ENCODE assay signal across 8 cellular contexts in the genomic region with DNA sequence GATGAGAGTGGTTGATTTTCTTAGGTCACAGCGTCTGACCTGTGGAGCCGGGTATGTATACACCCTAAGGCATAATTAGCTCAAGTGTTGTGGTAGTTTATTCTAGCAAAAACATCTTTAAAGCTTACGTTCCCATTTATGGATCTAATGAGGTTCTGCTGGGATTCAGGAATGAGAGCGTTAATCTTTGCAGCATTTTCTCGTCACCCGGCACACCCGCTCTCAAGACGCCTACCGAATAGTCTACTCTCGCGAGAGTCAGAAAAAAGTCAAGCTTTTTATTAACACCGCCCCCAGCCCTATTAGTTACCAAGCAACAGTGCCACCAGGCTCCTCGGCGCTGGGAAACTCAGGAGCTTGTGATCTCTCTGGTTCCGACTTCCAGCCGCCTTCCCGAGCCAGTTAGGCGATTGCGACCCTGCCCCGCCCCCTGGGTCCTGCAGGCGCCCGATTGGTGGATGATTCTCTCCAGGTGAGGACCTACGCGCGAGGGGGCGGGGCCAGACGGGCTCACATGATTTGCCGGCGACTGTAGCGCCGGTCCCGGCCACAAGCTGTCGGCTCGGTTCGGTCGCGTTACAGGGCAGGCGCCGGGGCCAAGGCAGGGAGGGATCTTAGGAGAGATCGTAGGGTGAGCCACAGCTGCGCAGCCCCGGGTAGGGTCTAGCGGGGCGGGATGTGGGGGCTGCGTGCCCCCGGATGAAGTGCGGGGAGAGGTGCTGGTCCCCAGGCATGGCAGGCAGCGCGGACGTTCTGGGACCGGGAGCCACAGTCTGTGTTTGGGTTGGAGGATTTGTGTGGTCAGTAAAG. TPM values are rescaled to one million over a fixed set of nuclear protein-coding genes. Genes with fewer than 3 reads are reported as not detected.
A peak's percentile ranks its signal among the peaks of the same experiment; 100 is the strongest.
DNase-seq lines count a peak whose midpoint lies in the region; ATAC-seq and TF ChIP-seq lines count a peak whose summit lies in the region.

A gene (plus strand): TSS at position 540 of the 810 bp plus-strand sequence. CDS start 1,443 bp downstream, outside the sequence.

- H2AK5ac ChIP-seq in IMR-90 (ENCODE audit: low read depth, low read length), result no peak within 1 kb of the TSS

- peak within 1 kb of the TSS; percentile 67 for H3K23ac ChIP-seq in IMR-90 (ENCODE audit: low read depth, low read length)

- no peak within 1 kb of the TSS for H3K56ac ChIP-seq in IMR-90 (ENCODE audit: extremely low read depth, insufficient read depth, low read length)

- H3K36me3 ChIP-seq in IMR-90 (ENCODE audit: control insufficient read depth, insufficient read depth, low read length) (peaks cover 7% of the 10 kb centered on the region), mucosa of descending colon (ENCODE audit: low read depth) (no peaks in the 10 kb centered on the region)

- peak within 1 kb of the TSS; percentile 7 to 84; a peak in 3 of 4 replicates for H4K8ac ChIP-seq in IMR-90 (ENCODE audit: low read depth in 2 of 2, low read length in 2 of 2)

- H3K18ac ChIP-seq in IMR-90 (ENCODE audit: low read depth, low read length), result no peak within 1 kb of the TSS

- H3K4me1 ChIP-seq in IMR-90 (ENCODE audit: control insufficient read depth, insufficient read depth, low read length) (peaks cover 4% of the 10 kb centered on the region; the same call in 1 of the 2 replicates), mucosa of descending colon (ENCODE audit: low read depth) (peaks cover 34% of the 10 kb centered on the region)

- DNase-seq in DMS 273 (lab: John Stamatoyannopoulos, UW; ENCODE audit: unreplicated experiment) (peak; percentile 99), IMR-90 (peak; percentile 87), OCI-M2 (lab: John Stamatoyannopoulos, UW; ENCODE audit: unreplicated experiment) (peak; percentile 84), erythroblast (lab: John Stamatoyannopoulos, UW) (peak; percentile 96 to 97), mucosa of descending colon (peak; percentile 99 to 100 (median 99))
- peak; percentile 96 for DNase-seq in activated T-cell treated with anti-CD3 and anti-CD28 coated beads, Interleukin-2, amount 50 U/mL, for 48 hours
- DNase-seq in stimulated activated CD8-positive, alpha-beta memory T cell treated with anti-CD3 and anti-CD28 coated beads, Interleukin-2, amount 100 ng/mL, for 48 hours (ENCODE audit: low read depth in 2 of 2), result peak; percentile 91 to 94

- peak within 1 kb of the TSS; percentile 6 for H4K5ac ChIP-seq in IMR-90 (ENCODE audit: low read depth, low read length)

- intact Hi-C loops in IMR-90 (cut with micrococcal nuclease), result no loop called here
- intact Hi-C loops in mucosa of descending colon (cut with DNase I, micrococcal nuclease), result no loop called here

- H2BK120ac ChIP-seq in IMR-90 (ENCODE audit: low read depth, low read length), result peak within 1 kb of the TSS; percentile 35; the same call in 1 of the 2 replicates

- peak within 1 kb of the TSS; percentile 54 for H3K4ac ChIP-seq in IMR-90 (ENCODE audit: low read depth, low read length)

- peaks cover 9 to 26% of the 10 kb centered on the region in 2 experiments for H3K79me1 ChIP-seq in IMR-90 (ENCODE audit: low read depth in 1 of 2, low read length in 2 of 2)

- peak within 1 kb of the TSS; percentile 26; the same call in 1 of the 2 replicates for H4K91ac ChIP-seq in IMR-90 (ENCODE audit: insufficient read depth, low read depth, low read length)

- H3K4me3 ChIP-seq in IMR-90 (ENCODE audit: insufficient read depth, low read depth, low read length) (peak within 1 kb of the TSS; percentile 37), mucosa of descending colon (peak within 1 kb of the TSS; percentile 47)

- peak within 1 kb of the TSS; percentile 37 for H3K9ac ChIP-seq in IMR-90 (ENCODE audit: low read depth, low read length)

- peak within 1 kb of the TSS; percentile 2; the same call in 1 of the 3 replicates for H2BK15ac ChIP-seq in IMR-90 (ENCODE audit: low read depth, low read length)

- dilution Hi-C loops in IMR-90 (cut with HindIII; ENCODE audit: low sequenced_read_pairs, unreplicated experiment), result no loop called here

- peak within 1 kb of the TSS; percentile 91 for H2AFZ ChIP-seq in IMR-90 (replicated peaks; ENCODE audit: low read length, poor library complexity)

- peak within 1 kb of the TSS; percentile 61 for H2BK20ac ChIP-seq in IMR-90 (ENCODE audit: low read depth, low read length)

- peaks cover 7% of the 10 kb centered on the region for H3K9me1 ChIP-seq in IMR-90 (ENCODE audit: insufficient read depth, low read length)

- peak within 1 kb of the TSS; percentile 82 for H3K14ac ChIP-seq in IMR-90 (replicated peaks; ENCODE audit: low read depth, low read length)

- BruUV-seq in IMR-90 (replicated peaks; lab: Mats Ljungman, UMichigan), result no TSS peak

- CTCF ChIA-PET in IMR-90 (lab: Yijun Ruan, JAX), result interaction anchor here (0.6 to 1.4 kb wide), 5 partner anchors 8 to 315 kb away, joined by 3 to 6 read pairs (median 4); no protein-coding TSS in a partner anchor

- H3K27me3 ChIP-seq in IMR-90 (ENCODE audit: control insufficient read depth, insufficient read depth, low read length), result peaks cover 7% of the 10 kb centered on the region

- WGBS in IMR-90 (ENCODE audit: extremely low coverage in 2 of 2, insufficient read length in 1 of 2), 2 experiments, result no CpG with 5 or more reads among the region's 51 CpGs

- no peak within 1 kb of the TSS for H2BK5ac ChIP-seq in IMR-90 (ENCODE audit: low read depth, low read length, poor library complexity, severe bottlenecking)

- TF ChIP-seq CTCF in IMR-90 (conservative IDR thresholded peaks at IDR 0.05; ENCODE audit: low read depth, low read length), result 0 out of 2 replicates have a peak, but pooled peaks have one; percentile 7
- no peak for TF ChIP-seq CTCF in mucosa of descending colon (IDR thresholded peaks at IDR 0.05)

- no peak within 1 kb of the TSS; the same call in 1 of the 2 replicates for H3K27ac ChIP-seq in IMR-90 (ENCODE audit: insufficient read depth, low read length)

- no peak for TF ChIP-seq RAD21 in IMR-90 (IDR thresholded peaks at IDR 0.05; ENCODE audit: low read length)

- POLR2A ChIA-PET in IMR-90 (lab: Charles Lee; ENCODE audit: unreplicated experiment), result interaction anchor here (1.1 kb wide), 1 partner anchor 13 kb away, joined by 3 read pairs; no protein-coding TSS in a partner anchor

- peak; percentile 77 for ATAC-seq in GM21515 (IDR thresholded peaks at IDR 0.05; ENCODE audit: unreplicated experiment)
- peak; percentile 76 for ATAC-seq in IMR-90 (ENCODE audit: low read depth)
- ATAC-seq in mucosa of descending colon, result peak; percentile 88

- H4K20me1 ChIP-seq in IMR-90 (ENCODE audit: insufficient read depth, low read length), result peaks cover 10% of the 10 kb centered on the region; the same call in 1 of the 2 replicates

- H3K9me3 ChIP-seq in IMR-90 (ENCODE audit: control insufficient read depth, insufficient read depth, low read length) (no peaks in the 10 kb centered on the region), mucosa of descending colon (no peaks in the 10 kb centered on the region)

- H3K4me2 ChIP-seq in IMR-90 (ENCODE audit: low read depth, low read length), result peak within 1 kb of the TSS; percentile 68

- TF ChIP-seq POLR2A in IMR-90 (IDR thresholded peaks at IDR 0.05; ENCODE audit: low read depth, low read length) (peak; percentile 43; the same call in 1 of the 2 replicates), erythroblast (IDR thresholded peaks at IDR 0.05; ENCODE audit: low read length) (peak; percentile 92)

- in situ Hi-C loops in IMR-90 (cut with MboI; ENCODE audit: low sequenced_read_pairs), result no loop called here

- peak within 1 kb of the TSS; percentile 58 for H2AK9ac ChIP-seq in IMR-90 (replicated peaks; ENCODE audit: low read depth, low read length, poor library complexity)

TF ChIP-seq in IMR-90, 13 proteins besides CTCF, POLR2A, EP300 and RAD21:
- TF ChIP-seq BHLHE40 (IDR thresholded peaks at IDR 0.05; ENCODE audit: low read depth, low read length) (peak; percentile 48; the same call in 1 of the 2 replicates), MXI1 (IDR thresholded peaks at IDR 0.05; ENCODE audit: borderline replicate concordance, low read depth, low read length) (0 out of 2 replicates have a peak, but pooled peaks have one; percentile 43), NFE2L2 (IDR thresholded peaks at IDR 0.05; ENCODE audit: low read depth, low read length) (no peak), RFX5 (IDR thresholded peaks at IDR 0.05; ENCODE audit: low read depth, low read length) (no peak)
- TF ChIP-seq, protein P1, sequence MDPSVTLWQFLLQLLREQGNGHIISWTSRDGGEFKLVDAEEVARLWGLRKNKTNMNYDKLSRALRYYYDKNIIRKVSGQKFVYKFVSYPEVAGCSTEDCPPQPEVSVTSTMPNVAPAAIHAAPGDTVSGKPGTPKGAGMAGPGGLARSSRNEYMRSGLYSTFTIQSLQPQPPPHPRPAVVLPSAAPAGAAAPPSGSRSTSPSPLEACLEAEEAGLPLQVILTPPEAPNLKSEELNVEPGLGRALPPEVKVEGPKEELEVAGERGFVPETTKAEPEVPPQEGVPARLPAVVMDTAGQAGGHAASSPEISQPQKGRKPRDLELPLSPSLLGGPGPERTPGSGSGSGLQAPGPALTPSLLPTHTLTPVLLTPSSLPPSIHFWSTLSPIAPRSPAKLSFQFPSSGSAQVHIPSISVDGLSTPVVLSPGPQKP (IDR thresholded peaks at IDR 0.05; ENCODE audit: borderline replicate concordance, low read depth, low read length), result no peak
- TF ChIP-seq, protein P2, sequence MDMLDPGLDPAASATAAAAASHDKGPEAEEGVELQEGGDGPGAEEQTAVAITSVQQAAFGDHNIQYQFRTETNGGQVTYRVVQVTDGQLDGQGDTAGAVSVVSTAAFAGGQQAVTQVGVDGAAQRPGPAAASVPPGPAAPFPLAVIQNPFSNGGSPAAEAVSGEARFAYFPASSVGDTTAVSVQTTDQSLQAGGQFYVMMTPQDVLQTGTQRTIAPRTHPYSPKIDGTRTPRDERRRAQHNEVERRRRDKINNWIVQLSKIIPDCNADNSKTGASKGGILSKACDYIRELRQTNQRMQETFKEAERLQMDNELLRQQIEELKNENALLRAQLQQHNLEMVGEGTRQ (IDR thresholded peaks at IDR 0.05; ENCODE audit: low read depth, low read length), result 0 out of 2 replicates have a peak, but pooled peaks have one; percentile 46

RNA-seq across cellular contexts. Expression of the gene that starts here (rescaled TPM):
- total RNA-seq in IMR-90 (2012; rRNA removed) (1.3 and 1.7 TPM in 2 replicates), mucosa of descending colon (100 to 1,000 TPM in 1 of 3 donors, 10 to 100 TPM in 2; 45.1 to 118 (median 90.2) TPM)
- 0.53 and 0.62 TPM in 2 replicates for polyA plus RNA-seq in IMR-90 (2012; rRNA removed)
- polyA plus RNA-seq in IMR-90 (2012; cell fraction: cytosol; rRNA removed), result 0.14 TPM in 2 replicates
- polyA plus RNA-seq in IMR-90 (2012; cell fraction: nucleus; rRNA removed; ENCODE audit: low replicate concordance), result 0.27 and 1.4 TPM in 2 replicates

Comparison
In these comparisons a context has a peak if more than half of its experiments do, and no peak if none do; other contexts are left out.
1. RNA of the gene that starts here (total RNA-seq): 45.1 to 118 TPM in mucosa of descending colon; 1.3 to 1.7 TPM in IMR-90; every median in the first group is over 10 times any median in the second.
2. Peak in every context shown above with its lines, with median percentiles within 50 percentile points of each other: DNase-seq and ATAC-seq.